10 cellular contexts compared by ENCODE assay signal in the genomic region with DNA sequence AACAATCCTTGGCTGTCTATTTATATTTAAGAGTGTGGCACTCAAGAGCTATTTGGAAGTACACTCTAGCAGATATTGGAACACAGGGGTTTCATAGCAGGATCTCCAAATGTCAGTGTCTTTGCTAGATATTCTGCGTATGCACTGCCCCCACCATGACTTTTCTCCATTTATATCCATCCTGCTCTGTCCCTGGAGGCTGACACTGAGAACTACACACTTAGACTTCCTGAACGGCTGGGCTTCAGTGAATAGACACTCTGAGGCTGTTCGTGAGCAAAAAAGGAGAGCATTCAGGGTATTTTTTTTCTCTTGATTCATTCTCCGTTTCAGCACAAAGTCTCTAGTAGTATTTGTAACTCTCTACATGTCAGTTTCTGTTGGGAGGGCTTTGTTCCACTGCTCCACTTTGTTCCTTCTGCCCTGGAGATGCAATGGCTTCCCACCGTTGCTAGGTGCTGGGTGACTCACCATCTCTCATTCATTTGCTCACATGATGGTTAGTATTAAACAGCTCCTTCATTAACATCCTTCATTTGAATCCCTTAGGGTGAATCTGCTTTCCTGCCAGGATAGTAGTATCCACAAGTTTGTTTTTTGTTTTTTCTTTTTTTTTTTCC.
DNase-seq lines count a peak whose midpoint lies in the region; ATAC-seq and TF ChIP-seq lines count a peak whose summit lies in the region.
"Had no signal": no experiment of that assay in that cellular context is flagged by ENCODE, and none has a peak within 500 bp of the region (broad histone marks: within the 10 kb centered on the region; RNA-seq: fewer than 3 reads in every experiment).

No MANE protein-coding gene starts in this region.

- no peak overlapping the region for H3K4me3 Mint-ChIP-seq in activated T-cell treated with anti-CD3 and anti-CD28 coated beads, Interleukin-2, amount 50 U/mL, for 24 hours
- H3K4me3 Mint-ChIP-seq: stimulated activated memory B cell treated with anti-CD40 and anti-IgM and Interleukin-4, amounts not matched to agents 10 μg/mL and 1 μg/mL and 100 μg/mL, for 72 hours had no signal

- TF ChIP-seq CTCF in astrocyte of the spinal cord (IDR thresholded peaks at IDR 0.05; ENCODE audit: low read depth, low read length) (peak; percentile 36), upper lobe of left lung (IDR thresholded peaks at IDR 0.05) (no peak)

- H3K27ac ChIP-seq in upper lobe of left lung = no peak overlapping the region
- H3K27ac ChIP-seq: SJCRH30 had no signal

- H3K4me1 ChIP-seq in upper lobe of left lung = no peaks in the 10 kb centered on the region
- H3K4me1 ChIP-seq: SJCRH30 had no signal

- H3K36me3 Mint-ChIP-seq in activated T-cell treated with anti-CD3 and anti-CD28 coated beads, Interleukin-2, amount 50 U/mL, for 24 hours (ENCODE audit: low read depth) = no peaks in the 10 kb centered on the region
- H3K36me3 Mint-ChIP-seq: stimulated activated memory B cell treated with anti-CD40 and anti-IgM and Interleukin-4, amounts not matched to agents 10 μg/mL and 1 μg/mL and 100 μg/mL, for 72 hours had no signal

- no peak overlapping the region for H3K27ac Mint-ChIP-seq in activated T-cell treated with anti-CD3 and anti-CD28 coated beads, Interleukin-2, amount 50 U/mL, for 24 hours
- H3K27ac Mint-ChIP-seq: stimulated activated memory B cell treated with anti-CD40 and anti-IgM and Interleukin-4, amounts not matched to agents 10 μg/mL and 1 μg/mL and 100 μg/mL, for 72 hours had no signal

- in situ Hi-C loops in astrocyte of the spinal cord (cut with HindIII; ENCODE audit: low sequenced_read_pairs) = no loop called here

- TF ChIP-seq POLR2A in upper lobe of left lung (IDR thresholded peaks at IDR 0.05) = no peak

- WGBS in upper lobe of left lung, 2 donors = 77 to 81% methylated on average over 5 of the region's 5 CpGs

- DNase-seq in HK-2 (ENCODE audit: unreplicated experiment) = peak; percentile 8
- DNase-seq in astrocyte of the spinal cord (ENCODE audit: low read depth, low spot score) = peak; percentile 45
- DNase-seq in myocyte (ENCODE audit: low read depth) = peak; percentile 30
- no peak for DNase-seq in activated T-cell treated with anti-CD3 and anti-CD28 coated beads, Interleukin-2, amount 50 U/mL, for 24 hours
- no peak for DNase-seq in upper lobe of left lung
- DNase-seq in NCI-H2227 treated with DMSO at 0.1 percent for 48 hours (lab: John Stamatoyannopoulos, UW) = no peak

- H3K27me3 ChIP-seq in upper lobe of left lung = no peaks in the 10 kb centered on the region
- H3K27me3 ChIP-seq: SJCRH30 had no signal

- no peaks in the 10 kb centered on the region for H3K9me3 ChIP-seq in upper lobe of left lung
- H3K9me3 ChIP-seq: SJCRH30 had no signal

- no peaks in the 10 kb centered on the region for H3K9me3 Mint-ChIP-seq in activated T-cell treated with anti-CD3 and anti-CD28 coated beads, Interleukin-2, amount 50 U/mL, for 24 hours
- H3K9me3 Mint-ChIP-seq: stimulated activated memory B cell treated with anti-CD40 and anti-IgM and Interleukin-4, amounts not matched to agents 10 μg/mL and 1 μg/mL and 100 μg/mL, for 72 hours had no signal

- H3K4me3 ChIP-seq in astrocyte of the spinal cord (ENCODE audit: low read depth, low read length) = no peak overlapping the region
- H3K4me3 ChIP-seq in upper lobe of left lung = no peak overlapping the region
- H3K4me3 ChIP-seq: dorsolateral prefrontal cortex, SJCRH30 had no signal

- H3K36me3 ChIP-seq in upper lobe of left lung = no peaks in the 10 kb centered on the region
- H3K36me3 ChIP-seq: SJCRH30 had no signal

- H3K27me3 Mint-ChIP-seq in activated T-cell treated with anti-CD3 and anti-CD28 coated beads, Interleukin-2, amount 50 U/mL, for 24 hours = no peaks in the 10 kb centered on the region
- H3K27me3 Mint-ChIP-seq: stimulated activated memory B cell treated with anti-CD40 and anti-IgM and Interleukin-4, amounts not matched to agents 10 μg/mL and 1 μg/mL and 100 μg/mL, for 72 hours had no signal

- no peak for TF ChIP-seq EP300 in upper lobe of left lung (IDR thresholded peaks at IDR 0.05)

- ATAC-seq in GM18511 (IDR thresholded peaks at IDR 0.05; ENCODE audit: unreplicated experiment) = peak; percentile 37
- ATAC-seq in upper lobe of left lung (ENCODE audit: low FRiP score in 2 of 2) = no peak
- ATAC-seq: stimulated activated memory B cell treated with anti-CD40 and anti-IgM and Interleukin-4, amounts not matched to agents 10 μg/mL and 1 μg/mL and 100 μg/mL, for 72 hours had no signal

- no peaks in the 10 kb centered on the region for H3K4me1 Mint-ChIP-seq in activated T-cell treated with anti-CD3 and anti-CD28 coated beads, Interleukin-2, amount 50 U/mL, for 24 hours (ENCODE audit: low read depth)
- H3K4me1 Mint-ChIP-seq: stimulated activated memory B cell treated with anti-CD40 and anti-IgM and Interleukin-4, amounts not matched to agents 10 μg/mL and 1 μg/mL and 100 μg/mL, for 72 hours had no signal

Comparison
In these comparisons a context has a peak if more than half of its experiments do, and no peak if none do; other contexts are left out.
1. DNase-seq: peak in HK-2 (single experiment), astrocyte of the spinal cord (single experiment) and myocyte (single experiment); none in activated T-cell treated with anti-CD3 and anti-CD28 coated beads, Interleukin-2, amount 50 U/mL, for 24 hours (single experiment), upper lobe of left lung (0 of 2) and NCI-H2227 treated with DMSO at 0.1 percent for 48 hours (single experiment).